1 cellular context compared by ENCODE assay signal in genomic region chr10:67666416-67667043, GRCh38.
TF ChIP-seq lines count a peak whose summit lies in the region.

No MANE protein-coding gene starts in this region.

TF ChIP-seq in HepG2, 621 proteins besides CTCF, POLR2A, EP300 and RAD21:
- TF ChIP-seq MZF1 (CRISPR knock-in tag; IDR thresholded peaks at IDR 0.05; ENCODE audit: borderline replicate concordance): no peak
- peak; percentile 25 for TF ChIP-seq STAG1 (CRISPR knock-in tag; IDR thresholded peaks at IDR 0.05)
- TF ChIP-seq ZNF543 (CRISPR knock-in tag; IDR thresholded peaks at IDR 0.05): no peak
- no peak for TF ChIP-seq AGO2 (optimal IDR thresholded peaks at IDR 0.05; ENCODE audit: low read depth, low read length)
- no peak for TF ChIP-seq SIN3B (IDR thresholded peaks at IDR 0.05; ENCODE audit: low read length)
- TF ChIP-seq, protein P1, sequence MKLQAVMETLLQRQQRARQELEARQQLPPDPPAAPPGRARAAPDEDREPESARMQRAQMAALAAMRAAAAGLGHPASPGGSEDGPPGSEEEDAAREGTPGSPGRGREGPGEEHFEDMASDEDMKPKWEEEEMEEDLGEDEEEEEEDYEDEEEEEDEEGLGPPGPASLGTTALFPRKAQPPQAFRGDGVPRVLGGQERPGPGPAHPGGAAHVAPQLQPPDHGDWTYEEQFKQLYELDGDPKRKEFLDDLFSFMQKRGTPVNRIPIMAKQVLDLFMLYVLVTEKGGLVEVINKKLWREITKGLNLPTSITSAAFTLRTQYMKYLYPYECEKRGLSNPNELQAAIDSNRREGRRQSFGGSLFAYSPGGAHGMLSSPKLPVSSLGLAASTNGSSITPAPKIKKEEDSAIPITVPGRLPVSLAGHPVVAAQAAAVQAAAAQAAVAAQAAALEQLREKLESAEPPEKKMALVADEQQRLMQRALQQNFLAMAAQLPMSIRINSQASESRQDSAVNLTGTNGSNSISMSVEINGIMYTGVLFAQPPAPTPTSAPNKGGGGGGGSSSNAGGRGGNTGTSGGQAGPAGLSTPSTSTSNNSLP (IDR thresholded peaks at IDR 0.05; ENCODE audit: low read depth, low read length): 0 out of 2 replicates have a peak, but pooled peaks have one; percentile 13
- TF ChIP-seq ZNF282 (IDR thresholded peaks at IDR 0.05; ENCODE audit: partially characterized antibody): no peak
- peak; percentile 82 for TF ChIP-seq NFE2L2 (IDR thresholded peaks at IDR 0.05; ENCODE audit: low read length)
- 0 out of 2 replicates have a peak, but pooled peaks have one; percentile 35 for TF ChIP-seq CEBPB (IDR thresholded peaks at IDR 0.05; ENCODE audit: borderline replicate concordance, low read depth, low read length)
